Comparison of ENCODE assay signal across 8 cellular contexts in the genomic region with DNA sequence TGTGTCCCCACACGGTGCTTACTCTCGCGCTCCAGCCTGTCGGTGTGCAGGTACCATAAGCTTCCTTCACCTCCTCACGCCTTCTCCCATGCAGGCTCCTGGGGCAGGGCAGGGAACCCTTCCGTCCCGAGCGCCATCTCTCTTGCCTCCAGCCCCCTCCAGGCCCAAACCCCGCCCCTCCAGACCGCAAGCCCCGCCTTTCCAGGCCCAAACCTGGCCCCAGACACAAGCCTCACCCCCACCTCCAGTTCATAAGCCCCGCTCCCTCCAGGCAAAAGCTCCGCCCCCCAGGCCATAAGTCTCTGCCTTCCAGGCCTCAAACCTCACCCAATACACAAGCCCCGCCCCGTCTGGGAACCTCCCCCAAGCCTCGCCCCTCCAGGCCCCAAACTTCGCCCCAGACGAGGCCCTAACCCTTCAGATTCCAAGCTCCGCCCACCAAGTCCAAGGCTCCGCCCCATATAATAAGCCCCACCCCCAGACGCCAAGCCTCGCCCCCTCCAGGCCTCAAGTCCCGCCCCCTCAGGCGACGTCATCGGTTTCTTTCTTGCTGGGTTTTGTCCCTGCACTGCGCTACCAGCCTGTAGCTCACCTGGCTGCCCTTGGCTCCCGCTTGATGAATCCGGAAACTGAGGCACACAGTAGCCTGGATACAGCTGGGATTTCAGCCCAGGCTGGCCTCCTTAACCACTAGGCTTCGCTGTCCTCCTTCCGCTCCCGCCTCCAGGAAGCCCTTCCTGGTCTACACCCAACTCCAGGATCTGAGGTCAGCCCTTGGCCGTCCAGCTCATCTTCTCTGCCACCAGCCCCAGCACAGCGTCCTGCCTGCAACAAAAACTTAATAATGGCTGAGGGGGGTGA. TPM values are rescaled to one million over a fixed set of nuclear protein-coding genes. Genes with fewer than 3 reads are reported as not detected.
DNase-seq lines count a peak whose midpoint lies in the region; ATAC-seq and TF ChIP-seq lines count a peak whose summit lies in the region.

No MANE protein-coding gene starts in this region.

- H3K36me3 ChIP-seq in OCI-LY1 (ENCODE audit: insufficient read depth, low read length) (peaks cover 18% of the 10 kb centered on the region), left lung (peaks cover 0 to 26% of the 10 kb centered on the region in 2 donors), ascending aorta (peaks cover 18 to 21% of the 10 kb centered on the region in 2 donors)

- no peaks in the 10 kb centered on the region for H3K79me2 ChIP-seq in OCI-LY1 (ENCODE audit: insufficient read depth, low read length)

- H3K4me1 Mint-ChIP-seq in stimulated activated naive CD8-positive, alpha-beta T cell treated with anti-CD3 and anti-CD28 coated beads, Interleukin-15, amount 100 ng/mL, for 72 hours: peaks cover 50% of the 10 kb centered on the region

- ATAC-seq in left lung (peak; percentile 50), GM21737 (IDR thresholded peaks at IDR 0.05; ENCODE audit: unreplicated experiment) (no peak)
- ATAC-seq in stimulated activated naive CD8-positive, alpha-beta T cell treated with anti-CD3 and anti-CD28 coated beads, Interleukin-15, amount 100 ng/mL, for 72 hours: peak; percentile 55

- no peaks in the 10 kb centered on the region for H4K20me1 ChIP-seq in OCI-LY1 (ENCODE audit: insufficient read depth, low read length)

- no peaks in the 10 kb centered on the region for H3K9me3 ChIP-seq in OCI-LY1 (ENCODE audit: low read length)
- H3K9me3 ChIP-seq in left lung: peaks cover 0 to 9% of the 10 kb centered on the region in 2 donors
- H3K9me3 ChIP-seq in ascending aorta: peaks cover 4 to 9% of the 10 kb centered on the region in 2 donors

- H3K4me2 ChIP-seq in OCI-LY1 (ENCODE audit: low read length): peak overlapping the region; percentile 54

- DNase-seq in Daoy (ENCODE audit: low read depth) (peak; percentile 36), left lung (peak; percentile 74 to 92), ascending aorta (ENCODE audit: low spot score in 2 of 2) (no peak), islet precursor cell (no peak)
- DNase-seq in activated naive CD4-positive, alpha-beta T cell (lab: John Stamatoyannopoulos, UW): peak in 3 of 4 experiments; percentile 43 to 49 (median 48)
- peak; percentile 69 for DNase-seq in stimulated activated naive CD8-positive, alpha-beta T cell treated with anti-CD3 and anti-CD28 coated beads, Interleukin-15, amount 100 ng/mL, for 72 hours

- 0 out of 2 replicates have a peak, but pooled peaks cover 5% of the 10 kb centered on the region for H3F3A ChIP-seq in OCI-LY1 (ENCODE audit: insufficient read depth, low read length)

- H3K27me3 Mint-ChIP-seq in stimulated activated naive CD8-positive, alpha-beta T cell treated with anti-CD3 and anti-CD28 coated beads, Interleukin-15, amount 100 ng/mL, for 72 hours: no peaks in the 10 kb centered on the region

- H3K9me3 Mint-ChIP-seq in stimulated activated naive CD8-positive, alpha-beta T cell treated with anti-CD3 and anti-CD28 coated beads, Interleukin-15, amount 100 ng/mL, for 72 hours: peaks cover 4 to 12% of the 10 kb centered on the region in 2 donors

- peak overlapping the region in 1 of 2 donors; percentile 91 for H3K27ac Mint-ChIP-seq in stimulated activated naive CD8-positive, alpha-beta T cell treated with anti-CD3 and anti-CD28 coated beads, Interleukin-15, amount 100 ng/mL, for 72 hours

- H3K4me3 Mint-ChIP-seq in stimulated activated naive CD8-positive, alpha-beta T cell treated with anti-CD3 and anti-CD28 coated beads, Interleukin-15, amount 100 ng/mL, for 72 hours: peak overlapping the region in 1 of 2 donors; percentile 32

- H3K4me3 ChIP-seq in OCI-LY1 (ENCODE audit: low read depth, low read length, poor library complexity, severe bottlenecking): peak overlapping the region; percentile 48
- H3K4me3 ChIP-seq in left lung: peak overlapping the region in 1 of 2 donors; percentile 19
- no peak overlapping the region for H3K4me3 ChIP-seq in ascending aorta

- TF ChIP-seq CTCF in OCI-LY1 (IDR thresholded peaks at IDR 0.05; ENCODE audit: low read length) (no peak), left lung (IDR thresholded peaks at IDR 0.05) (no peak), ascending aorta (IDR thresholded peaks at IDR 0.05) (no peak)

- peak overlapping the region; percentile 53 for H3K27ac ChIP-seq in OCI-LY1 (ENCODE audit: low read depth, low read length, poor library complexity, severe bottlenecking)
- H3K27ac ChIP-seq in left lung: peak overlapping the region in 1 of 2 donors; percentile 57
- H3K27ac ChIP-seq in ascending aorta: no peak overlapping the region

- H3K4me1 ChIP-seq in OCI-LY1 (ENCODE audit: insufficient read depth, low read length, severe bottlenecking): peaks cover 22% of the 10 kb centered on the region
- H3K4me1 ChIP-seq in left lung: peaks cover 15 to 46% of the 10 kb centered on the region in 2 donors
- peaks cover 0 to 16% of the 10 kb centered on the region in 2 donors for H3K4me1 ChIP-seq in ascending aorta

- H3K9ac ChIP-seq in OCI-LY1 (ENCODE audit: low read length): 0 out of 2 replicates have a peak overlapping the region, but pooled peaks have one; percentile 34

- no peaks in the 10 kb centered on the region for H3K27me3 ChIP-seq in OCI-LY1 (ENCODE audit: insufficient read depth, low read length)
- H3K27me3 ChIP-seq in left lung: no peaks in the 10 kb centered on the region
- no peaks in the 10 kb centered on the region for H3K27me3 ChIP-seq in ascending aorta

- no peaks in the 10 kb centered on the region for H3K9me2 ChIP-seq in OCI-LY1 (ENCODE audit: low read depth, low read length)

- no peak overlapping the region for H2AFZ ChIP-seq in OCI-LY1 (ENCODE audit: low read length)

- intact Hi-C loops in left lung (cut with DNase I): no loop called here
- intact Hi-C loops in ascending aorta (cut with DNase I): no loop called here

RNA-seq across cellular contexts. Expression of a gene that starts 16.1 kb away (rescaled TPM):
- 31.3 and 33.9 TPM in 2 replicates for total RNA-seq in Daoy (2014; rRNA removed; shearing (Covaris generic))
- total RNA-seq in left lung: 100 to 1,000 TPM; 238 to 291 TPM
- 228 TPM for total RNA-seq in ascending aorta

RNA-seq across cellular contexts. Expression of a gene that starts 19.4 kb away (rescaled TPM):
- total RNA-seq in Daoy (2014; rRNA removed; shearing (Covaris generic)): 18.2 and 19.9 TPM in 2 replicates
- total RNA-seq in left lung (10 to 100 TPM; 63.1 to 63.6 TPM), ascending aorta (90.1 TPM)

Comparison
In these comparisons a context has a peak if more than half of its experiments do, and no peak if none do; other contexts are left out.
1. DNase-seq: peak in Daoy (single experiment), activated naive CD4-positive, alpha-beta T cell (3 of 4), left lung (2 of 2) and stimulated activated naive CD8-positive, alpha-beta T cell treated with anti-CD3 and anti-CD28 coated beads, Interleukin-15, amount 100 ng/mL, for 72 hours (2 of 2); none in ascending aorta (0 of 2) and islet precursor cell (single experiment).